In the genomic region with DNA sequence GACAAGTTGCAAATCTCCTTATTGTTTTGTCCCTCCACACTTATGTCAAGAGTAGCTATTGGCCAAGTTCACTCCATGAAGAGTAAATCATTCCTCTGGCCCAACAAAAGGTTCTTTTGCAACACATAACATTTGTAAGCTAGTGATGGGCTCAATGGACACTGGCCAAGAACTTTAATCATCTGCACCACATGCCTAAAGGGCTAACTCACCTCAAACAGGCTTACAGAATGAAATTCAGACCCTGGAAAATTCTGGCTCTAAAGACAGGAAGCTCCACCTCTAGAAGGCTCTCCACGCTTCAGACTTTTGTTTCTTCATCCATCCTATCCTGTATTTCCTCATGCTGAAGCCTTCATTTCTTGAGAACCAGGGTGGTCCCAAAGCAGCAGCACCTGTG, we compare ENCODE assay signal across 21 cellular contexts. TPM values are rescaled to one million over a fixed set of nuclear protein-coding genes. Genes with fewer than 3 reads are reported as not detected.
DNase-seq lines count a peak whose midpoint lies in the region; ATAC-seq and TF ChIP-seq lines count a peak whose summit lies in the region.
"Had no signal": no experiment of that assay in that cellular context is flagged by ENCODE, and none has a peak within 500 bp of the region (broad histone marks: within the 10 kb centered on the region; RNA-seq: fewer than 3 reads in every experiment).

No MANE protein-coding gene starts in this region.

- no peak for TF ChIP-seq CTCF in osteoblast (IDR thresholded peaks at IDR 0.05; ENCODE audit: extremely low read depth, low read depth, low read length)

- H3K4me3 ChIP-seq in MG63 (no peak overlapping the region), osteoblast (ENCODE audit: insufficient read depth, low read length) (no peak overlapping the region)
- H3K4me3 ChIP-seq: BLaER1 treated with 17β-estradiol and CSF1 and Interleukin-3, amounts not matched to agents 10 nM and 100 nM; gastrocnemius medialis had no signal

- no peaks in the 10 kb centered on the region for H3K9me3 ChIP-seq in MG63
- no peaks in the 10 kb centered on the region for H3K9me3 ChIP-seq in osteoblast (ENCODE audit: low read depth, low read length)
- H3K9me3 ChIP-seq: gastrocnemius medialis had no signal

- H3K79me2 ChIP-seq in osteoblast (ENCODE audit: insufficient read depth, low read length), result no peaks in the 10 kb centered on the region

- no peaks in the 10 kb centered on the region for H4K20me1 ChIP-seq in osteoblast (ENCODE audit: insufficient read depth, low read length)
- H4K20me1 ChIP-seq: BLaER1 treated with 17β-estradiol and CSF1 and Interleukin-3, amounts not matched to agents 10 nM and 100 nM had no signal

- ATAC-seq in HG03039 (IDR thresholded peaks at IDR 0.05; ENCODE audit: unreplicated experiment) (no peak), HG03460 (IDR thresholded peaks at IDR 0.05; ENCODE audit: unreplicated experiment) (no peak)
- ATAC-seq: gastrocnemius medialis; stimulated activated effector memory CD8-positive, alpha-beta T cell treated with anti-CD3 and anti-CD28 coated beads, Interleukin-12 subunit alpha, Interleukin-12 subunit beta, amount 100 ng/mL, for 72 hours had no signal

- no peaks in the 10 kb centered on the region for H3K36me3 ChIP-seq in MG63
- no peaks in the 10 kb centered on the region for H3K36me3 ChIP-seq in osteoblast (ENCODE audit: insufficient read depth, low read length)
- H3K36me3 ChIP-seq: BLaER1 treated with 17β-estradiol and CSF1 and Interleukin-3, amounts not matched to agents 10 nM and 100 nM; gastrocnemius medialis had no signal

- H3K4me1 ChIP-seq in osteoblast (ENCODE audit: insufficient read depth, low read length), result peaks cover 30% of the 10 kb centered on the region
- H3K4me1 ChIP-seq: BLaER1 treated with 17β-estradiol and CSF1 and Interleukin-3, amounts not matched to agents 10 nM and 100 nM had no signal

- H3K27me3 ChIP-seq in MG63, result no peaks in the 10 kb centered on the region
- no peaks in the 10 kb centered on the region for H3K27me3 ChIP-seq in osteoblast (ENCODE audit: insufficient read depth, low read length)
- H3K27me3 ChIP-seq: BLaER1 treated with 17β-estradiol and CSF1 and Interleukin-3, amounts not matched to agents 10 nM and 100 nM had no signal

- DNase-seq in AG20443 (ENCODE audit: low spot score) (peak; percentile 82), MG63 (peak; percentile 86), dedifferentiated amniotic fluid mesenchymal stem cell (ENCODE audit: extremely low spot score) (peak; percentile 29), osteoblast (ENCODE audit: insufficient read length, low spot score, missing footprints) (no peak), CD1c-positive myeloid dendritic cell (ENCODE audit: extremely low spot score) (no peak)
- no peak for DNase-seq in activated effector memory CD4-positive, alpha-beta T cell treated with anti-CD3 and anti-CD28 coated beads, Interleukin-2, amount 50 U/mL, for 16 hours
- DNase-seq: anterior cingulate cortex, gastrocnemius medialis, H9, KG1, NCI-H146, NCI-H446 treated with DMSO at 0.1 percent for 48 hours, nephron progenitor cell, OCI-M1, trophoblast cell had no signal

- no peak overlapping the region for H2AFZ ChIP-seq in osteoblast (ENCODE audit: low read length)

- H3K4me2 ChIP-seq in osteoblast (ENCODE audit: insufficient read depth, low read length), result peak overlapping the region; percentile 43
- H3K4me2 ChIP-seq: BLaER1 treated with 17β-estradiol and CSF1 and Interleukin-3, amounts not matched to agents 10 nM and 100 nM had no signal

- peak overlapping the region; percentile 88 for H3K27ac ChIP-seq in osteoblast (ENCODE audit: low read depth, low read length)
- H3K27ac ChIP-seq: BLaER1 treated with 17β-estradiol and CSF1 and Interleukin-3, amounts not matched to agents 10 nM and 100 nM; gastrocnemius medialis had no signal

RNA-seq across cellular contexts. Expression of gene ANKFN1, which starts 10.9 kb away (rescaled TPM):
- 6.0 and 7.0 TPM in 2 replicates for total RNA-seq in MG63 (2014; rRNA removed; shearing (Covaris generic); ENCODE audit: low replicate concordance)
- total RNA-seq in osteoblast, result 0.72 and 0.88 TPM in 2 replicates
- total RNA-seq: activated T-helper 2 cell treated with anti-CD3 and anti-CD28 coated beads, Interferon-gamma antibody, Interleukin-2, Interleukin-4, amounts not matched to agents 10 μg/mL and 5 μg/mL and 100 μg/mL, durations not matched to agents 14 hours and 24 hours and 36 hours; dermis microvascular lymphatic vessel endothelial cell; H9 had no signal

Comparison
In these comparisons a context has a peak if more than half of its experiments do, and no peak if none do; other contexts are left out.
1. DNase-seq: peak in AG20443 (single experiment), MG63 (single experiment) and dedifferentiated amniotic fluid mesenchymal stem cell (single experiment); none in osteoblast (single experiment), CD1c-positive myeloid dendritic cell (single experiment) and activated effector memory CD4-positive, alpha-beta T cell treated with anti-CD3 and anti-CD28 coated beads, Interleukin-2, amount 50 U/mL, for 16 hours (single experiment).